8 cellular contexts compared by ENCODE assay signal in the genomic region with DNA sequence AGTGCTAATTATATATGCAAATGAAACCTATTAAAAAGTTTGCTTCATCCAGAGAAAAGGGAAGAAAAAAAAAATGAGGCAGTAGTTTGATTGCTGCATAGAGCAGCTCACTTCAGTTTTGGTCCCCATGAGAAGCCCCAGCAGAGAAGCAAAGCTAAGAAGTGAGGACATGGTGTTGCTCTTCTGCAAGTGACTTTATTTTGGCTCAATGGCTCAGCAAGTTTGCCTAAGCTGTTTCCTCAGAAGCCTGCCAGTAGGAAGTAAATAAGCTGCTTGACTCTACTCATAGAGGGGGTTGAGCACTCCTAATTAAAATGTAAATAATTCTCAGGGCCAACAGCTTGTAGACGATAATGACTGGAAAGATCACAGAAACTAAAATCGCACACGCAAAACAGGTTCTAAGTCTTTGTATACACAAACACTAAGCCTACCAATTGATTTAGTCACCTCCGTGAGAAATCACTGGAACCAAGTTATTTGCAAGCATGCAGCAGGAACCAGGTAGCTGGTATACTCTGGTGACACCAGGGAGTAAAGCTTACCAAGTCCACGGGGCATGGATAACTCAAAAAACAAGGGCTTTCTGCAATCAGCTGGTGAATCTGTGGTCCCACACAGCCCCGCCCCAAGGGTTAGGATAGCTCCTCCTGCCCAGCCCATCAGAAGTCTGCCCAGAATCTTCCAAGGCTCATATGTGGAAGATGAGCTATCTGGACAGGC. TPM values are rescaled to one million over a fixed set of nuclear protein-coding genes. Genes with fewer than 3 reads are reported as not detected.
DNase-seq lines count a peak whose midpoint lies in the region; ATAC-seq and TF ChIP-seq lines count a peak whose summit lies in the region.

No MANE protein-coding gene starts in this region.

- H3K9ac ChIP-seq in MM.1S (ENCODE audit: low read length) = no peak overlapping the region
- H3K9ac ChIP-seq in mammary epithelial cell (ENCODE audit: insufficient read depth, low read length) = peak overlapping the region; percentile 25

- H4K20me1 ChIP-seq in MM.1S (ENCODE audit: insufficient read depth, low read length) (no peaks in the 10 kb centered on the region), mammary epithelial cell (ENCODE audit: insufficient read depth, low read length) (no peaks in the 10 kb centered on the region)

- no peak overlapping the region for H3K27ac ChIP-seq in CD4-positive, alpha-beta T cell (ENCODE audit: low read depth, low read length)
- H3K27ac ChIP-seq in MM.1S (ENCODE audit: low read length) (peak overlapping the region; percentile 6; the same call in 1 of the 2 replicates), mammary epithelial cell (ENCODE audit: insufficient read depth, low read depth, low read length) (peak overlapping the region; percentile 31), tibial artery (peak overlapping the region in 1 of 2 donors; percentile 3)

- no peak for TF ChIP-seq CTCF in CD4-positive, alpha-beta T cell (IDR thresholded peaks at IDR 0.05)
- TF ChIP-seq CTCF in MM.1S (IDR thresholded peaks at IDR 0.05; ENCODE audit: low read length) (no peak), mammary epithelial cell (conservative IDR thresholded peaks at IDR 0.05 in 1 of 2, IDR thresholded peaks at IDR 0.05 in 1 of 2; ENCODE audit: extremely low read depth in 1 of 2, insufficient read depth in 1 of 2, low read depth in 1 of 2, low read length in 2 of 2) (no peak), tibial artery (IDR thresholded peaks at IDR 0.05) (no peak)

- H3K27me3 Mint-ChIP-seq in CD4-positive, alpha-beta T cell = no peaks in the 10 kb centered on the region

- H3K4me3 Mint-ChIP-seq in CD4-positive, alpha-beta T cell = peak overlapping the region; percentile 8

- no peaks in the 10 kb centered on the region for H3K36me3 Mint-ChIP-seq in CD4-positive, alpha-beta T cell (ENCODE audit: low read depth)

- peak; percentile 32 for ATAC-seq in CD4-positive, alpha-beta T cell (ENCODE audit: poor library complexity)
- ATAC-seq in GM19324 (IDR thresholded peaks at IDR 0.05; ENCODE audit: low FRiP score, unreplicated experiment) = peak; percentile 46
- no peak for ATAC-seq in GM18520 (IDR thresholded peaks at IDR 0.05; ENCODE audit: unreplicated experiment)

- peaks cover 19% of the 10 kb centered on the region; the same call in 1 of the 2 replicates for H3F3A ChIP-seq in MM.1S (ENCODE audit: insufficient read depth, low read length)

- H3K36me3 ChIP-seq in MM.1S (replicated peaks; ENCODE audit: insufficient read depth, low read length) = no peaks in the 10 kb centered on the region
- no peaks in the 10 kb centered on the region for H3K36me3 ChIP-seq in mammary epithelial cell (ENCODE audit: insufficient read depth, low read length)
- H3K36me3 ChIP-seq in tibial artery = no peaks in the 10 kb centered on the region

- no TSS peak for BruUV-seq in mammary epithelial cell (replicated peaks; lab: Mats Ljungman, UMichigan)

- POLR2A ChIA-PET in CD4-positive, alpha-beta T cell (lab: Charles Lee) = interaction anchor here (1.0 to 15.6 kb wide), 8 partner anchors 11 to 67 kb away, joined by 3 to 276 read pairs (median 10); partner anchors contain the start of gene NABP1

- H3K79me2 ChIP-seq in MM.1S (ENCODE audit: low read length) (no peaks in the 10 kb centered on the region), mammary epithelial cell (ENCODE audit: insufficient read depth, low read length) (no peaks in the 10 kb centered on the region)

- in situ Hi-C loops in mammary epithelial cell (cut with MboI; ENCODE audit: low sequenced_read_pairs in 2 of 2) = no loop called here

- H3K4me3 ChIP-seq in MM.1S (ENCODE audit: low read length) = no peak overlapping the region; the same call in 1 of the 2 replicates
- no peak overlapping the region for H3K4me3 ChIP-seq in mammary epithelial cell (replicated peaks in 1 of 3; ENCODE audit: insufficient read depth in 1 of 3, low read depth in 2 of 3, low read length in 3 of 3)
- no peak overlapping the region for H3K4me3 ChIP-seq in tibial artery

- no peaks in the 10 kb centered on the region for H3K9me2 ChIP-seq in MM.1S (replicated peaks; ENCODE audit: insufficient read depth, low read length)

- H3K27me3 ChIP-seq in CD4-positive, alpha-beta T cell (ENCODE audit: control insufficient read depth, insufficient read depth, low read length) = no peaks in the 10 kb centered on the region
- no peaks in the 10 kb centered on the region for H3K27me3 ChIP-seq in MM.1S (replicated peaks; ENCODE audit: insufficient read depth, low read length)
- no peaks in the 10 kb centered on the region for H3K27me3 ChIP-seq in mammary epithelial cell (ENCODE audit: insufficient read depth, low read length)
- H3K27me3 ChIP-seq in tibial artery = no peaks in the 10 kb centered on the region

- intact Hi-C loops in CD4-positive, alpha-beta T cell (cut with DNase I, micrococcal nuclease) = no loop called here
- intact Hi-C loops in mammary epithelial cell (cut with micrococcal nuclease) (loop anchor here (5.0 kb wide), 2 partner anchors 39 to 46 kb away; partner anchors contain the start of gene NABP1), tibial artery (cut with DNase I; ENCODE audit: low total_unique reads) (no loop called here)

- H3K9me3 ChIP-seq in CD4-positive, alpha-beta T cell (ENCODE audit: control insufficient read depth, low read length) = no peaks in the 10 kb centered on the region
- H3K9me3 ChIP-seq in MM.1S (replicated peaks; ENCODE audit: insufficient read depth, low read length) (no peaks in the 10 kb centered on the region), mammary epithelial cell (replicated peaks; ENCODE audit: insufficient read depth, low read length) (no peaks in the 10 kb centered on the region), tibial artery (no peaks in the 10 kb centered on the region)

- DNase-seq in CD4-positive, alpha-beta T cell = no peak
- DNase-seq in MM.1S = no peak
- DNase-seq in mammary epithelial cell = no peak
- DNase-seq in renal cortical epithelial cell (ENCODE audit: low read depth) = peak; percentile 95
- no peak for DNase-seq in AG08396 (ENCODE audit: low spot score)
- DNase-seq in tibial artery = no peak

- no peak overlapping the region for H2AFZ ChIP-seq in MM.1S (ENCODE audit: low read length)
- no peak overlapping the region for H2AFZ ChIP-seq in mammary epithelial cell (ENCODE audit: low read depth, low read length)

- H3K4me2 ChIP-seq in MM.1S (ENCODE audit: low read depth, low read length) (peak overlapping the region; percentile 46), mammary epithelial cell (ENCODE audit: insufficient read depth, low read depth, low read length) (peak overlapping the region; percentile 32)

- H3K27ac Mint-ChIP-seq in CD4-positive, alpha-beta T cell = peak overlapping the region; percentile 81

- WGBS in mammary epithelial cell (ENCODE audit: low coverage, missing lambda C conversion rate) = 96% methylated on average over 6 of the region's 6 CpGs

- H3K4me1 ChIP-seq in MM.1S (ENCODE audit: low read length) = peaks cover 45% of the 10 kb centered on the region
- peaks cover 40% of the 10 kb centered on the region for H3K4me1 ChIP-seq in mammary epithelial cell (ENCODE audit: insufficient read depth, low read length)
- peaks cover 0 to 36% (median 18%) of the 10 kb centered on the region in 4 donors for H3K4me1 ChIP-seq in tibial artery

- CTCF ChIA-PET in CD4-positive, alpha-beta T cell (lab: Charles Lee) = interaction anchor here (0.8 to 1.9 kb wide), 7 partner anchors 10 to 53 kb away, joined by 3 to 5 read pairs (median 4); no protein-coding TSS in a partner anchor
- CTCF ChIA-PET in mammary epithelial cell (lab: Charles Lee; ENCODE audit: low non-redundant PET) = interaction anchor here (0.5 kb wide), 1 partner anchor 38 kb away, joined by 3 read pairs; no protein-coding TSS in a partner anchor

- H3K9me3 Mint-ChIP-seq in CD4-positive, alpha-beta T cell = no peaks in the 10 kb centered on the region

- dilution Hi-C loops in mammary epithelial cell (cut with HindIII; ENCODE audit: low sequenced_read_pairs) = no loop called here

- H3K4me1 Mint-ChIP-seq in CD4-positive, alpha-beta T cell (ENCODE audit: low read depth) = peaks cover 64% of the 10 kb centered on the region

RNA-seq across cellular contexts. Expression of gene NABP1, which starts 39.7 kb away (rescaled TPM):
- total RNA-seq in CD4-positive, alpha-beta T cell = 10 to 100 TPM; 32.0 to 32.9 TPM
- 10 to 100 TPM; 77.7 to 88.2 TPM for total RNA-seq in mammary epithelial cell
- polyA plus RNA-seq in mammary epithelial cell = 13.4 TPM
- 13.1 TPM for polyA minus RNA-seq in mammary epithelial cell
- 123 and 179 TPM in 2 replicates for total RNA-seq in renal cortical epithelial cell
